16 cellular contexts compared by ENCODE assay signal in genomic region chr5:110267714-110268113, GRCh38.
"Had no signal": no experiment of that assay in that cellular context is flagged by ENCODE, and none has a peak within 500 bp of the region (broad histone marks: within the 10 kb centered on the region; RNA-seq: fewer than 3 reads in every experiment).

No MANE protein-coding gene starts in this region.

- H3K4me1 ChIP-seq: body of pancreas, foreskin keratinocyte, parathyroid adenoma had no signal

- H3K79me2 ChIP-seq: hepatocyte, parathyroid adenoma had no signal

- H3K9ac ChIP-seq: parathyroid adenoma had no signal

- H3K4me2 ChIP-seq: hepatocyte had no signal

- H3K4me3 Mint-ChIP-seq: activated CD4-positive, alpha-beta T cell treated with anti-CD3 and anti-CD28 coated beads for 36 hours; activated naive CD4-positive, alpha-beta T cell treated with anti-CD3 and anti-CD28 coated beads, Interleukin-2, amount 50 U/mL, for 24 hours; natural killer cell treated with Interleukin-12 subunit alpha and Interleukin-12 subunit beta and Interleukin-15 and Interleukin-18, amount 100 ng/mL, for 72 hours had no signal

- H3K27ac ChIP-seq: body of pancreas, foreskin keratinocyte, hepatocyte, parathyroid adenoma had no signal

- H3K4me3 ChIP-seq: body of pancreas, hepatocyte had no signal

- DNase-seq: activated CD4-positive, alpha-beta T cell treated with anti-CD3 and anti-CD28 coated beads for 36 hours; activated CD4-positive, alpha-beta T cell treated with anti-CD3 and anti-CD28 coated beads, Interleukin-2, amount 50 U/mL, for 4 hours; activated gamma-delta T cell; anterior cingulate cortex; body of pancreas; effector memory CD4-positive, alpha-beta T cell; foreskin keratinocyte; nucleus accumbens; right cardiac atrium; stimulated activated CD4-positive, alpha-beta T cell treated with anti-CD3 and anti-CD28 coated beads, Interleukin-4, amount 100 ng/mL, for 4 hours; stimulated activated naive CD8-positive, alpha-beta T cell treated with anti-CD3 and anti-CD28 coated beads, Interleukin-15, Interleukin-2, amounts not matched to agents 100 U/mL and 50 U/mL, for 24 hours; T-helper 9 cell had no signal

- H3K9me3 ChIP-seq: body of pancreas had no signal

- H2AFZ ChIP-seq: hepatocyte, parathyroid adenoma had no signal

- H3K27me3 ChIP-seq: body of pancreas, foreskin keratinocyte, hepatocyte had no signal

- H3K27ac Mint-ChIP-seq: activated CD4-positive, alpha-beta T cell treated with anti-CD3 and anti-CD28 coated beads for 36 hours; activated naive CD4-positive, alpha-beta T cell treated with anti-CD3 and anti-CD28 coated beads, Interleukin-2, amount 50 U/mL, for 24 hours; natural killer cell treated with Interleukin-12 subunit alpha and Interleukin-12 subunit beta and Interleukin-15 and Interleukin-18, amount 100 ng/mL, for 72 hours had no signal

- H3K36me3 Mint-ChIP-seq: activated naive CD4-positive, alpha-beta T cell treated with anti-CD3 and anti-CD28 coated beads, Interleukin-2, amount 50 U/mL, for 24 hours; natural killer cell treated with Interleukin-12 subunit alpha and Interleukin-12 subunit beta and Interleukin-15 and Interleukin-18, amount 100 ng/mL, for 72 hours had no signal

- H3K27me3 Mint-ChIP-seq: activated CD4-positive, alpha-beta T cell treated with anti-CD3 and anti-CD28 coated beads for 36 hours; activated naive CD4-positive, alpha-beta T cell treated with anti-CD3 and anti-CD28 coated beads, Interleukin-2, amount 50 U/mL, for 24 hours; natural killer cell treated with Interleukin-12 subunit alpha and Interleukin-12 subunit beta and Interleukin-15 and Interleukin-18, amount 100 ng/mL, for 72 hours had no signal

- H3K9me3 Mint-ChIP-seq: activated naive CD4-positive, alpha-beta T cell treated with anti-CD3 and anti-CD28 coated beads, Interleukin-2, amount 50 U/mL, for 24 hours had no signal
